In genomic region chr10:112741830-112742402, GRCh38 we compare ENCODE assay signal across 14 cellular contexts.
DNase-seq lines count a peak whose midpoint lies in the region; ATAC-seq and TF ChIP-seq lines count a peak whose summit lies in the region.
"Had no signal": no experiment of that assay in that cellular context is flagged by ENCODE, and none has a peak within 500 bp of the region (broad histone marks: within the 10 kb centered on the region; RNA-seq: fewer than 3 reads in every experiment).

No MANE protein-coding gene starts in this region.

- H3K4me2 ChIP-seq in mesenchymal stem cell (ENCODE audit: low read length, poor library complexity, severe bottlenecking) (no peak overlapping the region), mesendoderm (ENCODE audit: low read length) (no peak overlapping the region)

- H2BK5ac ChIP-seq in mesenchymal stem cell (ENCODE audit: low read depth, low read length, poor library complexity, severe bottlenecking) (no peak overlapping the region), mesendoderm (ENCODE audit: low read length) (no peak overlapping the region)

- H2BK120ac ChIP-seq in mesenchymal stem cell (ENCODE audit: low read depth, low read length) = no peak overlapping the region
- H2BK120ac ChIP-seq in mesendoderm (ENCODE audit: low read depth, low read length) = no peak overlapping the region

- DNase-seq in Calu3 (peak; percentile 31), LoVo (ENCODE audit: low spot score) (peak; percentile 61), dermis blood vessel endothelial cell (peak; percentile 50), mesenchymal stem cell (no peak), NCI-H345 treated with DMSO at 0.1 percent for 48 hours (lab: John Stamatoyannopoulos, UW; ENCODE audit: unreplicated experiment) (no peak), mesendoderm (no peak)
- no peak for DNase-seq in activated CD4-positive, alpha-beta memory T cell treated with anti-CD3 and anti-CD28 coated beads for 36 hours
- DNase-seq: activated CD4-positive, alpha-beta T cell treated with anti-CD3 and anti-CD28 coated beads, Interleukin-2, amount 50 U/mL, for 1 hour; hypothalamus; MV-4-11; naive thymus-derived CD8-positive, alpha-beta T cell had no signal

- H3K27ac ChIP-seq in mesenchymal stem cell (ENCODE audit: low read length, poor library complexity, severe bottlenecking) (peak overlapping the region; percentile 18), mesendoderm (ENCODE audit: low read depth, low read length) (no peak overlapping the region)
- H3K27ac ChIP-seq: SJSA1 had no signal

- peak overlapping the region; percentile 12 for H3K4me3 Mint-ChIP-seq in Calu3 (ENCODE audit: low read depth, unreplicated experiment)
- no peak overlapping the region for H3K4me3 Mint-ChIP-seq in activated CD4-positive, alpha-beta memory T cell treated with anti-CD3 and anti-CD28 coated beads for 36 hours
- H3K4me3 Mint-ChIP-seq: activated naive CD4-positive, alpha-beta T cell treated with anti-CD3 and anti-CD28 coated beads, Interleukin-2, amount 50 U/mL, for 24 hours; naive thymus-derived CD8-positive, alpha-beta T cell had no signal

- H3K14ac ChIP-seq in mesenchymal stem cell (ENCODE audit: low read length in 2 of 2) = no peak overlapping the region

- H3K9ac ChIP-seq in mesenchymal stem cell (ENCODE audit: low read length) (no peak overlapping the region), mesendoderm (ENCODE audit: low read length) (no peak overlapping the region)

- H3K27me3 Mint-ChIP-seq in Calu3 (ENCODE audit: unreplicated experiment) = no peaks in the 10 kb centered on the region
- no peaks in the 10 kb centered on the region for H3K27me3 Mint-ChIP-seq in activated CD4-positive, alpha-beta memory T cell treated with anti-CD3 and anti-CD28 coated beads for 36 hours
- H3K27me3 Mint-ChIP-seq: activated naive CD4-positive, alpha-beta T cell treated with anti-CD3 and anti-CD28 coated beads, Interleukin-2, amount 50 U/mL, for 24 hours; naive thymus-derived CD8-positive, alpha-beta T cell had no signal

- H2AFZ ChIP-seq in mesenchymal stem cell (ENCODE audit: low read depth, low read length) = no peak overlapping the region

- H3K4ac ChIP-seq in mesenchymal stem cell (ENCODE audit: low read depth in 1 of 2, low read length in 2 of 2) (no peak overlapping the region), mesendoderm (ENCODE audit: low read depth, low read length) (no peak overlapping the region)

- H3K4me1 ChIP-seq in mesenchymal stem cell (ENCODE audit: control insufficient read depth, insufficient read depth, low read depth, low read length) (peaks cover 6% of the 10 kb centered on the region), mesendoderm (ENCODE audit: control insufficient read depth, low read depth, low read length) (no peaks in the 10 kb centered on the region)

- H3K56ac ChIP-seq in mesendoderm (ENCODE audit: low read length) = no peak overlapping the region

- no TSS peak for BruUV-seq in Calu3 (replicated peaks; lab: Mats Ljungman, UMichigan)

- intact Hi-C loops in Calu3 (cut with micrococcal nuclease; ENCODE audit: unreplicated experiment) = loop anchor here (2.0 to 10.0 kb wide), 5 partner anchors 37 to 323 kb away; no protein-coding TSS in a partner anchor
- intact Hi-C loops in activated CD4-positive, alpha-beta memory T cell treated with anti-CD3 and anti-CD28 coated beads for 36 hours (cut with micrococcal nuclease) = no loop called here

- H4K8ac ChIP-seq in mesenchymal stem cell (ENCODE audit: low read length) = no peak overlapping the region
- H4K8ac ChIP-seq in mesendoderm (ENCODE audit: low read depth, low read length) = no peak overlapping the region

- no peak for TF ChIP-seq CTCF in Calu3 (IDR thresholded peaks at IDR 0.05; ENCODE audit: unreplicated experiment)

- POLR2A ChIA-PET in activated CD4-positive, alpha-beta memory T cell treated with anti-CD3 and anti-CD28 coated beads for 36 hours (lab: Charles Lee) = no interaction called here

- TF ChIP-seq POLR2A in GM18505 (IDR thresholded peaks at IDR 0.05; ENCODE audit: borderline replicate concordance, extremely low read depth, insufficient read depth, insufficient read length) = no peak

- H3K79me1 ChIP-seq in mesenchymal stem cell (replicated peaks; ENCODE audit: low read length, poor library complexity, severe bottlenecking) (no peaks in the 10 kb centered on the region), mesendoderm (ENCODE audit: low read length) (no peaks in the 10 kb centered on the region)

- no peak overlapping the region for H2BK12ac ChIP-seq in mesenchymal stem cell (ENCODE audit: low read length in 2 of 2)

- H2BK15ac ChIP-seq in mesenchymal stem cell (ENCODE audit: low read depth, poor library complexity, severe bottlenecking) (no peak overlapping the region), mesendoderm (replicated peaks; ENCODE audit: low read depth) (no peak overlapping the region)

- H3K36me3 Mint-ChIP-seq in Calu3 (ENCODE audit: insufficient read depth, unreplicated experiment) = peaks cover 6% of the 10 kb centered on the region
- H3K36me3 Mint-ChIP-seq in activated CD4-positive, alpha-beta memory T cell treated with anti-CD3 and anti-CD28 coated beads for 36 hours = peaks cover 22% of the 10 kb centered on the region

- 0% methylated on average over 3 of the region's 3 CpGs for WGBS in mesenchymal stem cell
- WGBS in mesendoderm (ENCODE audit: extremely low coverage, insufficient coverage, low lambda C conversion rate) = no CpG with 5 or more reads among the region's 3 CpGs

- CTCF ChIA-PET in Calu3 (lab: Charles Lee) = no interaction called here
- CTCF ChIA-PET in activated CD4-positive, alpha-beta memory T cell treated with anti-CD3 and anti-CD28 coated beads for 36 hours (lab: Charles Lee) = no interaction called here

- H3K4me1 Mint-ChIP-seq in Calu3 (ENCODE audit: low read depth, unreplicated experiment) = peaks cover 32% of the 10 kb centered on the region
- no peaks in the 10 kb centered on the region for H3K4me1 Mint-ChIP-seq in activated CD4-positive, alpha-beta memory T cell treated with anti-CD3 and anti-CD28 coated beads for 36 hours (ENCODE audit: low read depth)
- H3K4me1 Mint-ChIP-seq: activated naive CD4-positive, alpha-beta T cell treated with anti-CD3 and anti-CD28 coated beads, Interleukin-2, amount 50 U/mL, for 24 hours had no signal

- H3K4me3 ChIP-seq in mesenchymal stem cell (ENCODE audit: insufficient read depth in 1 of 2, low read depth in 1 of 2, low read length in 2 of 2) (no peak overlapping the region), mesendoderm (ENCODE audit: low read length) (no peak overlapping the region)
- H3K4me3 ChIP-seq: SJSA1 had no signal

- no peaks in the 10 kb centered on the region for H3K9me3 ChIP-seq in mesenchymal stem cell (ENCODE audit: control insufficient read depth, low read length)
- H3K9me3 ChIP-seq: SJSA1 had no signal

- no peaks in the 10 kb centered on the region for H3K36me3 ChIP-seq in mesenchymal stem cell (ENCODE audit: control insufficient read depth in 1 of 2, insufficient read depth in 2 of 2, low read depth in 1 of 2, low read length in 2 of 2)
- no peaks in the 10 kb centered on the region for H3K36me3 ChIP-seq in mesendoderm (ENCODE audit: control insufficient read depth, insufficient read depth, low read length)
- H3K36me3 ChIP-seq: SJSA1 had no signal

- H3K18ac ChIP-seq in mesenchymal stem cell (ENCODE audit: low read depth in 1 of 2, low read length in 2 of 2) (no peak overlapping the region), mesendoderm (ENCODE audit: low read length) (no peak overlapping the region)

- H2AK5ac ChIP-seq in mesenchymal stem cell (ENCODE audit: low read length, severe bottlenecking) (no peak overlapping the region), mesendoderm (ENCODE audit: low read length) (no peak overlapping the region)

- H3K27me3 ChIP-seq in mesenchymal stem cell (ENCODE audit: control insufficient read depth in 1 of 2, insufficient read depth in 1 of 2, low read length in 2 of 2) (no peaks in the 10 kb centered on the region), mesendoderm (ENCODE audit: insufficient read depth, low read length, poor library complexity) (no peaks in the 10 kb centered on the region)
- H3K27me3 ChIP-seq: SJSA1 had no signal

- no peaks in the 10 kb centered on the region for H3K9me3 Mint-ChIP-seq in Calu3 (ENCODE audit: low read depth, unreplicated experiment)
- H3K9me3 Mint-ChIP-seq in activated CD4-positive, alpha-beta memory T cell treated with anti-CD3 and anti-CD28 coated beads for 36 hours = no peaks in the 10 kb centered on the region
- H3K9me3 Mint-ChIP-seq: activated naive CD4-positive, alpha-beta T cell treated with anti-CD3 and anti-CD28 coated beads, Interleukin-2, amount 50 U/mL, for 24 hours; naive thymus-derived CD8-positive, alpha-beta T cell had no signal

- H4K5ac ChIP-seq in mesendoderm (ENCODE audit: low read length) = no peak overlapping the region

- ATAC-seq in GM18505 (IDR thresholded peaks at IDR 0.05; ENCODE audit: unreplicated experiment) = no peak
- ATAC-seq: naive thymus-derived CD8-positive, alpha-beta T cell had no signal

- H3K79me2 ChIP-seq in mesendoderm (ENCODE audit: control insufficient read depth, insufficient read depth, low read length) = no peaks in the 10 kb centered on the region

- H3K27ac Mint-ChIP-seq in Calu3 (ENCODE audit: unreplicated experiment) = no peak overlapping the region
- H3K27ac Mint-ChIP-seq in activated CD4-positive, alpha-beta memory T cell treated with anti-CD3 and anti-CD28 coated beads for 36 hours = no peak overlapping the region
- H3K27ac Mint-ChIP-seq: activated naive CD4-positive, alpha-beta T cell treated with anti-CD3 and anti-CD28 coated beads, Interleukin-2, amount 50 U/mL, for 24 hours had no signal

- no peak overlapping the region for H4K91ac ChIP-seq in mesenchymal stem cell (ENCODE audit: low read length)

- H3K23ac ChIP-seq in mesenchymal stem cell (ENCODE audit: low read length in 2 of 2) (no peak overlapping the region), mesendoderm (ENCODE audit: low read length) (no peak overlapping the region)

Comparison
In these comparisons a context has a peak if more than half of its experiments do, and no peak if none do; other contexts are left out.
1. DNase-seq: peak in Calu3 (single experiment), LoVo (single experiment) and dermis blood vessel endothelial cell (single experiment); none in mesenchymal stem cell (single experiment), activated CD4-positive, alpha-beta memory T cell treated with anti-CD3 and anti-CD28 coated beads for 36 hours (single experiment), NCI-H345 treated with DMSO at 0.1 percent for 48 hours (single experiment) and mesendoderm (single experiment).